Comparison of ENCODE assay signal across 1 cellular context in the genomic region with DNA sequence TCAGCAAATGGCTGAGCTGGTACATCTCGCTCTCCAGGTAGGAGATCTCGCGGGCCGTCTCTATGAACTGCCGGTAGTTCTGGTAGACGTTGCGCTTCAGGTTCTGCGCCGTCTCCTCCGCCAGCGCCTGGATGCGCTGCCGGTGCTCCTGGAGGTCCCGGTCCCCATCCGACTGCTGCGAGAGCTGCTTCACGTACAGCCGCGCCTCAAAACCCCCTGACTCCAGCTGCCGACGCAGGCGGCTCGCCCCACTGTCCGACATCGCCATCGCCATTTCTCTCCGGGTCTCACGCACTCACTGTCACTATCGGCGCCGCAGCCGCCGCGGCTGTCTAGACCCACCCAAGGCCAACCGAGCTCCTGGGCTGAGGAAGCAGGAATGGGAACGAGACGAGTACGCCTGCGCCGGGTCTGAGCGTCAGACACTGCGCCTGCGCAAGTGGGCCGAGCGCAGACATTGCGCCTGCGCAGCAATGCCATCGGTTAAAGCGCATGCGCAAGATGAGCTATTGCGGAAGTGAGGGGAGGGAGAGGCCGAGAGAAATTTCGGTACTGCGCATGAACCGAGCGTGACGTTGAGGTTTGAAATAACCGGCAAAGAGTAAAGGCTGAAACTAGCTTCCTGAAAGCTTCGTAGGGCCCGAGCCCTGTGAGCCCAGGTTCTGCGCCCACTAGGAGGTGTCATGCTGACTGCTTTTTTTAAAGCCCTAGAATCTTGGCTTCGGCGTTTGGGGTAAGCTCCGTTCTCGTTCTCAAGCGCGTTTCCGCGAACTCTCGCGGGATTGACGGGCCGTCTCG.
TF ChIP-seq lines count a peak whose summit lies in the region.

A gene with protein sequence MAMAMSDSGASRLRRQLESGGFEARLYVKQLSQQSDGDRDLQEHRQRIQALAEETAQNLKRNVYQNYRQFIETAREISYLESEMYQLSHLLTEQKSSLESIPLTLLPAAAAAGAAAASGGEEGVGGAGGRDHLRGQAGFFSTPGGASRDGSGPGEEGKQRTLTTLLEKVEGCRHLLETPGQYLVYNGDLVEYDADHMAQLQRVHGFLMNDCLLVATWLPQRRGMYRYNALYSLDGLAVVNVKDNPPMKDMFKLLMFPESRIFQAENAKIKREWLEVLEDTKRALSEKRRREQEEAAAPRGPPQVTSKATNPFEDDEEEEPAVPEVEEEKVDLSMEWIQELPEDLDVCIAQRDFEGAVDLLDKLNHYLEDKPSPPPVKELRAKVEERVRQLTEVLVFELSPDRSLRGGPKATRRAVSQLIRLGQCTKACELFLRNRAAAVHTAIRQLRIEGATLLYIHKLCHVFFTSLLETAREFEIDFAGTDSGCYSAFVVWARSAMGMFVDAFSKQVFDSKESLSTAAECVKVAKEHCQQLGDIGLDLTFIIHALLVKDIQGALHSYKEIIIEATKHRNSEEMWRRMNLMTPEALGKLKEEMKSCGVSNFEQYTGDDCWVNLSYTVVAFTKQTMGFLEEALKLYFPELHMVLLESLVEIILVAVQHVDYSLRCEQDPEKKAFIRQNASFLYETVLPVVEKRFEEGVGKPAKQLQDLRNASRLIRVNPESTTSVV (minus strand): TSS at position 381 of the 798 bp plus-strand sequence. CDS start 107 bp downstream, at position 274.

TF ChIP-seq in K562, 482 proteins besides CTCF, POLR2A, EP300 and RAD21 (continued from another document):
- TF ChIP-seq, protein P1, sequence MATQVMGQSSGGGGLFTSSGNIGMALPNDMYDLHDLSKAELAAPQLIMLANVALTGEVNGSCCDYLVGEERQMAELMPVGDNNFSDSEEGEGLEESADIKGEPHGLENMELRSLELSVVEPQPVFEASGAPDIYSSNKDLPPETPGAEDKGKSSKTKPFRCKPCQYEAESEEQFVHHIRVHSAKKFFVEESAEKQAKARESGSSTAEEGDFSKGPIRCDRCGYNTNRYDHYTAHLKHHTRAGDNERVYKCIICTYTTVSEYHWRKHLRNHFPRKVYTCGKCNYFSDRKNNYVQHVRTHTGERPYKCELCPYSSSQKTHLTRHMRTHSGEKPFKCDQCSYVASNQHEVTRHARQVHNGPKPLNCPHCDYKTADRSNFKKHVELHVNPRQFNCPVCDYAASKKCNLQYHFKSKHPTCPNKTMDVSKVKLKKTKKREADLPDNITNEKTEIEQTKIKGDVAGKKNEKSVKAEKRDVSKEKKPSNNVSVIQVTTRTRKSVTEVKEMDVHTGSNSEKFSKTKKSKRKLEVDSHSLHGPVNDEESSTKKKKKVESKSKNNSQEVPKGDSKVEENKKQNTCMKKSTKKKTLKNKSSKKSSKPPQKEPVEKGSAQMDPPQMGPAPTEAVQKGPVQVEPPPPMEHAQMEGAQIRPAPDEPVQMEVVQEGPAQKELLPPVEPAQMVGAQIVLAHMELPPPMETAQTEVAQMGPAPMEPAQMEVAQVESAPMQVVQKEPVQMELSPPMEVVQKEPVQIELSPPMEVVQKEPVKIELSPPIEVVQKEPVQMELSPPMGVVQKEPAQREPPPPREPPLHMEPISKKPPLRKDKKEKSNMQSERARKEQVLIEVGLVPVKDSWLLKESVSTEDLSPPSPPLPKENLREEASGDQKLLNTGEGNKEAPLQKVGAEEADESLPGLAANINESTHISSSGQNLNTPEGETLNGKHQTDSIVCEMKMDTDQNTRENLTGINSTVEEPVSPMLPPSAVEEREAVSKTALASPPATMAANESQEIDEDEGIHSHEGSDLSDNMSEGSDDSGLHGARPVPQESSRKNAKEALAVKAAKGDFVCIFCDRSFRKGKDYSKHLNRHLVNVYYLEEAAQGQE (CRISPR knock-in tag; IDR thresholded peaks at IDR 0.05; ENCODE audit: low read depth): peak; percentile 54
- 0 out of 2 replicates have a peak, but pooled peaks have one; percentile 20 for TF ChIP-seq ZBED1 (IDR thresholded peaks at IDR 0.05)
- TF ChIP-seq CREM (IDR thresholded peaks at IDR 0.05; ENCODE audit: low read depth): peak; percentile 75; the same call in 1 of the 2 replicates
- no peak for TF ChIP-seq STAG1 (CRISPR knock-in tag; IDR thresholded peaks at IDR 0.05; ENCODE audit: borderline replicate concordance)
- no peak for TF ChIP-seq NFIC (IDR thresholded peaks at IDR 0.05)
- TF ChIP-seq ZNF23 (CRISPR knock-in tag; IDR thresholded peaks at IDR 0.05): no peak
- no peak for TF ChIP-seq ILF3 (IDR thresholded peaks at IDR 0.05; ENCODE audit: borderline replicate concordance)
TF ChIP-seq in K562: peak in this region for 144.
